Comparison of ENCODE assay signal across 1 cellular context in the genomic region with DNA sequence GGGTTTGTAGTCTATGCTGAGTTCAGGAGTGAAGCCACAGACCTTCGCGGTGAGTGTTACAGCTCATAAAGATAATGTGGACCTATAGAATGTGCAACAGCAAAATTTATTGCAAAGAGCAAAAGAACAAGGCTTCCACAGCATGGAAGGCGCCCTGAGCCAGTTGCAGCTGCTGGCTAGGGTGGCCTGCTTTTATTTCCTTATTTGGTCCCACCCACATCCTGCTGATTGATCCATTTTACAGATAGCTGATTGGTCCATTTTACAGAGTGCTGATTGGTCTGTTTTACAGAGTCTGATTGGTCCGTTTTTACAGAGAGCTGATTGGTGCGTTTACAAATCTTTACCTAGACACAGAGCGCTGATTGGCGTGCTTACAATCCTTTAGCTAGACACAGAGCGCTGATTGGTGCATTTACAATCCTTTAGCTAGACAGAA.
A peak's percentile ranks its signal among the peaks of the same experiment; 100 is the strongest.
TF ChIP-seq lines count a peak whose summit lies in the region.

No MANE protein-coding gene starts in this region.

TF ChIP-seq in H1, 55 proteins besides CTCF, POLR2A, EP300 and RAD21:
- TF ChIP-seq CEBPB (IDR thresholded peaks at IDR 0.05; ENCODE audit: low read depth, low read length) = no peak
- TF ChIP-seq TBP (IDR thresholded peaks at IDR 0.05; ENCODE audit: low read depth, low read length) = peak; percentile 33; the same call in 1 of the 2 replicates
- no peak for TF ChIP-seq TEAD4 (IDR thresholded peaks at IDR 0.05; ENCODE audit: low read depth, low read length)
- TF ChIP-seq SP1 (IDR thresholded peaks at IDR 0.05; ENCODE audit: low read depth, low read length) = peak; percentile 58
- no peak for TF ChIP-seq RNF2 (IDR thresholded peaks at IDR 0.05; ENCODE audit: borderline replicate concordance, low read depth, low read length, missing control alignments, poor library complexity, severe bottlenecking)
